In genomic region chr1:198986041-198986440, GRCh38 we compare ENCODE assay signal across 19 cellular contexts.
DNase-seq lines count a peak whose midpoint lies in the region; TF ChIP-seq lines count a peak whose summit lies in the region.
"Had no signal": no experiment of that assay in that cellular context is flagged by ENCODE, and none has a peak within 500 bp of the region (broad histone marks: within the 10 kb centered on the region; RNA-seq: fewer than 3 reads in every experiment).

No MANE protein-coding gene starts in this region.

- POLR2A ChIA-PET in A673 (lab: Charles Lee; ENCODE audit: low non-redundant PET), result no interaction called here

- H3K4me3 ChIP-seq in choroid plexus epithelial cell (ENCODE audit: low read depth, low read length), result no peak overlapping the region
- no peak overlapping the region for H3K4me3 ChIP-seq in MG63
- no peak overlapping the region for H3K4me3 ChIP-seq in A673 (ENCODE audit: low read depth, low read length, poor library complexity, severe bottlenecking)
- H3K4me3 ChIP-seq: GM12878, HAP-1, SJSA1 had no signal

- H3K36me3 ChIP-seq in MG63, result no peaks in the 10 kb centered on the region
- H3K36me3 ChIP-seq in A673 (ENCODE audit: insufficient read depth, low read length, poor library complexity, severe bottlenecking), result no peaks in the 10 kb centered on the region
- H3K36me3 ChIP-seq: HAP-1, SJSA1 had no signal

- no TSS peak for BruUV-seq in A673 (replicated peaks; lab: Mats Ljungman, UMichigan)

- H3K27ac Mint-ChIP-seq in activated T-cell treated with anti-CD3 and anti-CD28 coated beads, Interleukin-2, amount 50 U/mL, for 24 hours, result no peak overlapping the region

- H3K27me3 ChIP-seq in MG63, result no peaks in the 10 kb centered on the region
- no peaks in the 10 kb centered on the region for H3K27me3 ChIP-seq in A673 (replicated peaks; ENCODE audit: insufficient read depth, low read depth, low read length, poor library complexity)
- H3K27me3 ChIP-seq: SJSA1 had no signal

- no peak overlapping the region for H3K4me3 Mint-ChIP-seq in activated T-cell treated with anti-CD3 and anti-CD28 coated beads, Interleukin-2, amount 50 U/mL, for 24 hours

- DNase-seq in SIG-M5 treated with dmso at 0.1 percent for 504 hours (lab: John Stamatoyannopoulos, UW; ENCODE audit: unreplicated experiment), result peak; percentile 62
- DNase-seq in SIG-M5 (lab: John Stamatoyannopoulos, UW), result no peak
- DNase-seq in NOMO-1 treated with dmso at 0.1 percent for 144 hours (lab: John Stamatoyannopoulos, UW; ENCODE audit: unreplicated experiment), result peak; percentile 13
- peak; percentile 42 for DNase-seq in choroid plexus epithelial cell (ENCODE audit: low read depth)
- no peak for DNase-seq in activated T-cell treated with anti-CD3 and anti-CD28 coated beads, Interleukin-2, amount 50 U/mL, for 24 hours
- DNase-seq in MG63, result no peak
- DNase-seq in A673 (ENCODE audit: low spot score), result no peak
- DNase-seq in activated CD4-positive, alpha-beta T cell treated with anti-CD3 and anti-CD28 coated beads for 1 hour, result no peak
- DNase-seq: C1 segment of cervical spinal cord, COR-L47, NCI-H1105, NCI-H187 treated with DMSO at 0.1 percent for 48 hours, NCI-H446 treated with DMSO at 0.1 percent for 48 hours, NCI-H748 treated with DMSO at 0.1 percent for 48 hours, RPMI8226 had no signal

- H3K9me3 Mint-ChIP-seq in activated T-cell treated with anti-CD3 and anti-CD28 coated beads, Interleukin-2, amount 50 U/mL, for 24 hours, result peaks cover 2% of the 10 kb centered on the region

- no peaks in the 10 kb centered on the region for H3K4me1 ChIP-seq in A673 (ENCODE audit: insufficient read depth, low read length, poor library complexity, severe bottlenecking)
- H3K4me1 ChIP-seq: HAP-1 had no signal

- CTCF ChIA-PET in A673 (lab: Charles Lee), result no interaction called here

- H3K4me1 Mint-ChIP-seq in activated T-cell treated with anti-CD3 and anti-CD28 coated beads, Interleukin-2, amount 50 U/mL, for 24 hours (ENCODE audit: low read depth), result peaks cover 4% of the 10 kb centered on the region

- H3K9me3 ChIP-seq in MG63 (no peaks in the 10 kb centered on the region), A673 (ENCODE audit: low read depth, low read length, poor library complexity, severe bottlenecking) (no peaks in the 10 kb centered on the region)
- H3K9me3 ChIP-seq: HAP-1, SJSA1 had no signal

- intact Hi-C loops in A673 (cut with micrococcal nuclease; ENCODE audit: unreplicated experiment), result no loop called here

- no peaks in the 10 kb centered on the region for H3K36me3 Mint-ChIP-seq in activated T-cell treated with anti-CD3 and anti-CD28 coated beads, Interleukin-2, amount 50 U/mL, for 24 hours (ENCODE audit: low read depth)

- H3K27me3 Mint-ChIP-seq in activated T-cell treated with anti-CD3 and anti-CD28 coated beads, Interleukin-2, amount 50 U/mL, for 24 hours, result no peaks in the 10 kb centered on the region

- no peak overlapping the region for H3K27ac ChIP-seq in A673 (ENCODE audit: low read depth, low read length, poor library complexity, severe bottlenecking)
- H3K27ac ChIP-seq: 22Rv1, SJSA1 had no signal

- TF ChIP-seq CTCF in choroid plexus epithelial cell (conservative IDR thresholded peaks at IDR 0.05; ENCODE audit: low read depth, low read length), result no peak
- no peak for TF ChIP-seq CTCF in A673 (conservative IDR thresholded peaks at IDR 0.05; ENCODE audit: low read depth, low read length)

Comparison
In these comparisons a context has a peak if more than half of its experiments do, and no peak if none do; other contexts are left out.
1. DNase-seq: peak in SIG-M5 treated with dmso at 0.1 percent for 504 hours (single experiment), NOMO-1 treated with dmso at 0.1 percent for 144 hours (single experiment) and choroid plexus epithelial cell (single experiment); none in SIG-M5 (single experiment), activated T-cell treated with anti-CD3 and anti-CD28 coated beads, Interleukin-2, amount 50 U/mL, for 24 hours (single experiment), MG63 (single experiment), A673 (single experiment) and activated CD4-positive, alpha-beta T cell treated with anti-CD3 and anti-CD28 coated beads for 1 hour (single experiment).